10 cellular contexts compared by ENCODE assay signal in the genomic region with DNA sequence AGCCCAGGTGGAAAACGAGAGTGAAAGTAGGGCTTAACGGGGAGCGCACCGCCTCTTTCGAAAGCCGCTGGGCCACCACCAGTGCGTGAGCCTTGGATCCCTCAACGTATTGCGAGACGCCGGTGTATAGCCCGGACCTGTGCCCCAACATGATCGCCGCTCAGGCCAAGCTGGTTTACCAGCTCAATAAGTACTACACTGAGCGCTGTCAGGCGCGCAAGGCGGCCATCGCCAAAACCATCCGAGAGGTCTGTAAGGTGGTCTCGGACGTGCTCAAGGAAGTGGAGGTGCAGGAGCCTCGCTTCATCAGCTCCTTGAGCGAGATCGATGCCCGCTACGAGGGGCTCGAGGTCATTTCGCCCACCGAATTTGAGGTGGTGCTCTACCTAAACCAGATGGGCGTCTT. TPM values are rescaled to one million over a fixed set of nuclear protein-coding genes. Genes with fewer than 3 reads are reported as not detected.
A peak's percentile ranks its signal among the peaks of the same experiment; 100 is the strongest.
DNase-seq lines count a peak whose midpoint lies in the region; ATAC-seq and TF ChIP-seq lines count a peak whose summit lies in the region.
"Had no signal": no experiment of that assay in that cellular context is flagged by ENCODE, and none has a peak within 500 bp of the region (broad histone marks: within the 10 kb centered on the region; RNA-seq: fewer than 3 reads in every experiment).

No MANE protein-coding gene starts in this region.

- TF ChIP-seq EP300 in upper lobe of left lung (IDR thresholded peaks at IDR 0.05) = no peak

- ATAC-seq in upper lobe of left lung (ENCODE audit: low FRiP score in 2 of 2) = peak in 1 of 2 donors; percentile 10
- ATAC-seq in GM18519 (IDR thresholded peaks at IDR 0.05; ENCODE audit: low FRiP score, unreplicated experiment) = no peak
- ATAC-seq: activated T-cell treated with anti-CD3 and anti-CD28 coated beads, Interleukin-2, amount 50 U/mL, for 72 hours had no signal

- no peaks in the 10 kb centered on the region for H3K27me3 ChIP-seq in muscle layer of colon (ENCODE audit: control insufficient read depth in 1 of 2, insufficient read depth in 2 of 2, low read length in 2 of 2)
- no peaks in the 10 kb centered on the region for H3K27me3 ChIP-seq in upper lobe of left lung
- no peaks in the 10 kb centered on the region for H3K27me3 ChIP-seq in MM.1S (replicated peaks; ENCODE audit: insufficient read depth, low read length)

- WGBS in upper lobe of left lung, 2 donors = 86 to 87% methylated on average over 31 of the region's 31 CpGs

- H3K4me3 ChIP-seq in WI38 (ENCODE audit: low read depth, low read length) = peak overlapping the region; percentile 49
- H3K4me3 ChIP-seq in foreskin fibroblast (ENCODE audit: low read depth in 1 of 2, low read length in 2 of 2) = peak overlapping the region; percentile 29 to 36
- peak overlapping the region; percentile 83 to 86 for H3K4me3 ChIP-seq in muscle layer of colon (ENCODE audit: low read depth in 1 of 2, low read length in 2 of 2)
- peak overlapping the region; percentile 41 to 48 (median 43) for H3K4me3 ChIP-seq in upper lobe of left lung
- no peak overlapping the region for H3K4me3 ChIP-seq in MM.1S (ENCODE audit: low read length)

- H3K9me3 ChIP-seq in muscle layer of colon (ENCODE audit: low read length) (no peaks in the 10 kb centered on the region), upper lobe of left lung (no peaks in the 10 kb centered on the region), MM.1S (replicated peaks; ENCODE audit: insufficient read depth, low read length) (no peaks in the 10 kb centered on the region)

- no peak overlapping the region for H2AFZ ChIP-seq in MM.1S (ENCODE audit: low read length)

- H3K4me2 ChIP-seq in MM.1S (ENCODE audit: low read depth, low read length) = no peak overlapping the region

- H3K9ac ChIP-seq in muscle layer of colon (ENCODE audit: low read length) = peak overlapping the region; percentile 94
- H3K9ac ChIP-seq in MM.1S (ENCODE audit: low read length) = no peak overlapping the region

- H4K20me1 ChIP-seq in MM.1S (ENCODE audit: insufficient read depth, low read length) = no peaks in the 10 kb centered on the region

- H3K9me2 ChIP-seq in MM.1S (replicated peaks; ENCODE audit: insufficient read depth, low read length) = no peaks in the 10 kb centered on the region

- no peaks in the 10 kb centered on the region for H3F3A ChIP-seq in MM.1S (ENCODE audit: insufficient read depth, low read length)

- no peak for DNase-seq in foreskin fibroblast
- peak in 1 of 2 donors; percentile 67 for DNase-seq in upper lobe of left lung
- DNase-seq in MM.1S = no peak
- no peak for DNase-seq in T1000 (lab: John Stamatoyannopoulos, UW)
- DNase-seq: activated T-cell treated with anti-CD3 and anti-CD28 coated beads, Interleukin-2, amount 50 U/mL, for 72 hours; KBM-7; NCI-H774 had no signal

- H3K27ac ChIP-seq in muscle layer of colon (ENCODE audit: low read depth, low read length) = peak overlapping the region; percentile 93
- no peak overlapping the region for H3K27ac ChIP-seq in upper lobe of left lung
- H3K27ac ChIP-seq in MM.1S (ENCODE audit: low read length) = no peak overlapping the region

- no peaks in the 10 kb centered on the region for H3K79me2 ChIP-seq in MM.1S (ENCODE audit: low read length)

- TF ChIP-seq CTCF in WI38 (IDR thresholded peaks at IDR 0.05; ENCODE audit: low read depth, low read length) (no peak), foreskin fibroblast (IDR thresholded peaks at IDR 0.05; ENCODE audit: low read depth, low read length) (no peak), upper lobe of left lung (IDR thresholded peaks at IDR 0.05) (no peak), MM.1S (IDR thresholded peaks at IDR 0.05; ENCODE audit: low read length) (no peak)

- H3K36me3 ChIP-seq in muscle layer of colon (ENCODE audit: insufficient read depth, low read length) = no peaks in the 10 kb centered on the region
- peaks cover 0 to 13% (median 8%) of the 10 kb centered on the region in 4 donors for H3K36me3 ChIP-seq in upper lobe of left lung
- H3K36me3 ChIP-seq in MM.1S (replicated peaks; ENCODE audit: insufficient read depth, low read length) = no peaks in the 10 kb centered on the region; the same call in 1 of the 2 replicates

- H3K4me1 ChIP-seq in muscle layer of colon (ENCODE audit: insufficient read depth, low read length) = no peaks in the 10 kb centered on the region
- H3K4me1 ChIP-seq in upper lobe of left lung = no peaks in the 10 kb centered on the region
- no peaks in the 10 kb centered on the region for H3K4me1 ChIP-seq in MM.1S (ENCODE audit: low read length)

- no peak for TF ChIP-seq POLR2A in upper lobe of left lung (IDR thresholded peaks at IDR 0.05)

RNA-seq across cellular contexts. Expression of a gene that starts 0.9 kb away (rescaled TPM):
- not detected for total RNA-seq in upper lobe of left lung
- total RNA-seq: activated T-cell treated with anti-CD3 and anti-CD28 coated beads, Interleukin-2, amount 50 U/mL, for 72 hours had no signal
